ENCODE assay signal across 14 cellular contexts in genomic region chr22:30436196-30436595, GRCh38. TPM values are rescaled to one million over a fixed set of nuclear protein-coding genes. Genes with fewer than 3 reads are reported as not detected.
DNase-seq lines count a peak whose midpoint lies in the region; ATAC-seq and TF ChIP-seq lines count a peak whose summit lies in the region.
"Had no signal": no experiment of that assay in that cellular context is flagged by ENCODE, and none has a peak within 500 bp of the region (broad histone marks: within the 10 kb centered on the region; RNA-seq: fewer than 3 reads in every experiment).

No MANE protein-coding gene starts in this region.

- CTCF ChIA-PET in activated CD4-positive, alpha-beta T cell treated with anti-CD3 and anti-CD28 coated beads, Interleukin-2, amount 10 ng/mL, durations not matched to agents 7 days and 5 days (lab: Charles Lee) = interaction anchor here (0.5 to 11.3 kb wide), 6 partner anchors 9 to 210 kb away, joined by 3 to 91 read pairs (median 6); partner anchors contain the start of genes MTFP1 and SEC14L2

- peak overlapping the region; percentile 84 for H2AFZ ChIP-seq in KMS-11 (ENCODE audit: low read depth)

- H3K79me2 ChIP-seq in KMS-11 (ENCODE audit: insufficient read depth, low read depth) = no peaks in the 10 kb centered on the region

- peaks cover 13% of the 10 kb centered on the region for H3K27me3 Mint-ChIP-seq in activated CD4-positive, alpha-beta T cell treated with anti-CD3 and anti-CD28 coated beads, Interleukin-2, amount 10 ng/mL, durations not matched to agents 7 days and 5 days
- H3K27me3 Mint-ChIP-seq in activated naive CD8-positive, alpha-beta T cell treated with anti-CD3 and anti-CD28 coated beads, Interleukin-2, amount 50 U/mL, for 24 hours = peaks cover 21% of the 10 kb centered on the region

- intact Hi-C loops in psoas muscle (cut with DNase I) = no loop called here

- H3K4me1 Mint-ChIP-seq in activated CD4-positive, alpha-beta T cell treated with anti-CD3 and anti-CD28 coated beads, Interleukin-2, amount 10 ng/mL, durations not matched to agents 7 days and 5 days = peaks cover 25% of the 10 kb centered on the region
- peaks cover 37% of the 10 kb centered on the region for H3K4me1 Mint-ChIP-seq in activated naive CD8-positive, alpha-beta T cell treated with anti-CD3 and anti-CD28 coated beads, Interleukin-2, amount 50 U/mL, for 24 hours

- DNase-seq in activated CD4-positive, alpha-beta T cell treated with anti-CD3 and anti-CD28 coated beads, Interleukin-2, amount 10 ng/mL, durations not matched to agents 7 days and 5 days = no peak
- DNase-seq in activated CD4-positive, alpha-beta T cell treated with anti-CD3 and anti-CD28 coated beads, Interleukin-2, amount 50 U/mL, for 1 hour = no peak
- no peak for DNase-seq in activated naive CD8-positive, alpha-beta T cell treated with anti-CD3 and anti-CD28 coated beads, Interleukin-2, amount 50 U/mL, for 24 hours
- DNase-seq in psoas muscle (no peak), DMS53 treated with DMSO at 0.1 percent for 48 hours (lab: John Stamatoyannopoulos, UW; ENCODE audit: unreplicated experiment) (no peak), UCSD-AML1 (lab: John Stamatoyannopoulos, UW; ENCODE audit: unreplicated experiment) (no peak)
- DNase-seq in stimulated activated naive CD4-positive, alpha-beta T cell treated with Interleukin-2 at 50 U/mL for 16 hours (lab: John Stamatoyannopoulos, UW) = no peak
- DNase-seq: DMS79 treated with DMSO at 0.1 percent for 48 hours, MG63, NCI-H446, SHP77 treated with DMSO at 0.1 percent for 48 hours had no signal

- 71 to 75% (median 74%) methylated on average over 2 of the region's 2 CpGs for WGBS in psoas muscle, 3 donors

- H3K4me1 ChIP-seq in KMS-11 (ENCODE audit: low read depth, poor library complexity, severe bottlenecking) = peaks cover 12% of the 10 kb centered on the region
- H3K4me1 ChIP-seq in psoas muscle = no peaks in the 10 kb centered on the region
- H3K4me1 ChIP-seq: thyroid gland had no signal

- POLR2A ChIA-PET in activated CD4-positive, alpha-beta T cell treated with anti-CD3 and anti-CD28 coated beads, Interleukin-2, amount 10 ng/mL, durations not matched to agents 7 days and 5 days (lab: Charles Lee) = no interaction called here

- no peak overlapping the region for H3K4me3 ChIP-seq in KMS-11 (IDR thresholded peaks at IDR 0.05; ENCODE audit: insufficient read depth, low read depth, low read length)
- H3K4me3 ChIP-seq in psoas muscle = no peak overlapping the region
- H3K4me3 ChIP-seq: MG63, thyroid gland had no signal

- TF ChIP-seq CTCF in KMS-11 (conservative IDR thresholded peaks at IDR 0.05; ENCODE audit: low read depth, low read length) (no peak), psoas muscle (IDR thresholded peaks at IDR 0.05) (no peak)

- peak overlapping the region; percentile 69 for H3K4me3 Mint-ChIP-seq in activated CD4-positive, alpha-beta T cell treated with anti-CD3 and anti-CD28 coated beads, Interleukin-2, amount 10 ng/mL, durations not matched to agents 7 days and 5 days
- H3K4me3 Mint-ChIP-seq in activated naive CD8-positive, alpha-beta T cell treated with anti-CD3 and anti-CD28 coated beads, Interleukin-2, amount 50 U/mL, for 24 hours = peak overlapping the region; percentile 87

- H3K9me3 Mint-ChIP-seq in activated CD4-positive, alpha-beta T cell treated with anti-CD3 and anti-CD28 coated beads, Interleukin-2, amount 10 ng/mL, durations not matched to agents 7 days and 5 days = peaks cover 7% of the 10 kb centered on the region
- peaks cover 9% of the 10 kb centered on the region for H3K9me3 Mint-ChIP-seq in activated naive CD8-positive, alpha-beta T cell treated with anti-CD3 and anti-CD28 coated beads, Interleukin-2, amount 50 U/mL, for 24 hours

- H3K4me2 ChIP-seq in KMS-11 = peak overlapping the region; percentile 52; the same call in 1 of the 2 replicates

- peaks cover 38% of the 10 kb centered on the region for H3K27me3 ChIP-seq in KMS-11 (ENCODE audit: insufficient read depth, low read depth)
- H3K27me3 ChIP-seq in psoas muscle (ENCODE audit: insufficient read depth in 3 of 3, low read length in 2 of 3) = peaks cover 0 to 5% (median 0%) of the 10 kb centered on the region in 3 donors
- H3K27me3 ChIP-seq: MG63, thyroid gland had no signal

- H3K9ac ChIP-seq in KMS-11 = no peak overlapping the region

- no peaks in the 10 kb centered on the region for H3K36me3 ChIP-seq in KMS-11 (ENCODE audit: insufficient read depth)
- no peaks in the 10 kb centered on the region for H3K36me3 ChIP-seq in psoas muscle (ENCODE audit: insufficient read depth in 1 of 2, low read depth in 1 of 2)
- H3K36me3 ChIP-seq: MG63, thyroid gland had no signal

- peak overlapping the region; percentile 96 for H3K27ac Mint-ChIP-seq in activated CD4-positive, alpha-beta T cell treated with anti-CD3 and anti-CD28 coated beads, Interleukin-2, amount 10 ng/mL, durations not matched to agents 7 days and 5 days
- H3K27ac Mint-ChIP-seq in activated naive CD8-positive, alpha-beta T cell treated with anti-CD3 and anti-CD28 coated beads, Interleukin-2, amount 50 U/mL, for 24 hours = peak overlapping the region; percentile 96

- H3K9me3 ChIP-seq in psoas muscle = no peaks in the 10 kb centered on the region
- H3K9me3 ChIP-seq: MG63, thyroid gland had no signal

- peaks cover 15% of the 10 kb centered on the region for H3K36me3 Mint-ChIP-seq in activated CD4-positive, alpha-beta T cell treated with anti-CD3 and anti-CD28 coated beads, Interleukin-2, amount 10 ng/mL, durations not matched to agents 7 days and 5 days (ENCODE audit: low read depth)
- peaks cover 14% of the 10 kb centered on the region for H3K36me3 Mint-ChIP-seq in activated naive CD8-positive, alpha-beta T cell treated with anti-CD3 and anti-CD28 coated beads, Interleukin-2, amount 50 U/mL, for 24 hours (ENCODE audit: low read depth)

- no peak for ATAC-seq in activated naive CD8-positive, alpha-beta T cell treated with anti-CD3 and anti-CD28 coated beads, Interleukin-2, amount 50 U/mL, for 24 hours
- no peak for ATAC-seq in psoas muscle

- H4K20me1 ChIP-seq in KMS-11 (ENCODE audit: insufficient read depth) = no peaks in the 10 kb centered on the region

- no peak overlapping the region for H3K27ac ChIP-seq in KMS-11
- H3K27ac ChIP-seq in psoas muscle = peak overlapping the region; percentile 37

RNA-seq across cellular contexts. Expression of gene MTFP1, which starts 10.6 kb away (rescaled TPM):
- total RNA-seq in activated CD4-positive, alpha-beta T cell treated with anti-CD3 and anti-CD28 coated beads, Interleukin-2, amount 10 ng/mL, durations not matched to agents 7 days and 5 days = 10 to 100 TPM; 34.5 to 40.0 TPM
- 10 to 100 TPM in 3 of 4 donors, 1 to 10 TPM in 1; 4.3 to 68.7 (median 17.7) TPM for total RNA-seq in psoas muscle
- polyA plus RNA-seq in psoas muscle = 100 to 1,000 TPM in 1 of 3 donors, 10 to 100 TPM in 2; 50.8 to 156 (median 71.3) TPM

RNA-seq across cellular contexts. Expression of gene SEC14L3, which starts 35.6 kb away (rescaled TPM):
- total RNA-seq in activated CD4-positive, alpha-beta T cell treated with anti-CD3 and anti-CD28 coated beads, Interleukin-2, amount 10 ng/mL, durations not matched to agents 7 days and 5 days = not detected
- not detected for total RNA-seq in psoas muscle
- polyA plus RNA-seq in psoas muscle = under 1 TPM in 1 of 3 donors, not detected in 2; 0.04 TPM
- total RNA-seq: pulmonary artery endothelial cell had no signal

RNA-seq across cellular contexts. Expression of gene SEC14L2, which starts 39.4 kb away (rescaled TPM):
- total RNA-seq in activated CD4-positive, alpha-beta T cell treated with anti-CD3 and anti-CD28 coated beads, Interleukin-2, amount 10 ng/mL, durations not matched to agents 7 days and 5 days = 10 to 100 TPM in 1 of 2 experiments, 1 to 10 TPM in 1; 7.6 to 10.5 TPM
- 1 to 10 TPM; 1.3 to 2.9 (median 2.1) TPM for total RNA-seq in psoas muscle
- 10 to 100 TPM in 1 of 3 donors, 1 to 10 TPM in 1, under 1 TPM in 1; 0.38 to 75.0 (median 1.3) TPM for polyA plus RNA-seq in psoas muscle

RNA-seq across cellular contexts. Expression of gene RNF215, which starts 49.0 kb away (rescaled TPM):
- total RNA-seq in activated CD4-positive, alpha-beta T cell treated with anti-CD3 and anti-CD28 coated beads, Interleukin-2, amount 10 ng/mL, durations not matched to agents 7 days and 5 days = 1 to 10 TPM; 9.8 to 9.9 TPM
- total RNA-seq in psoas muscle = 1 to 10 TPM; 5.7 to 9.8 (median 8.2) TPM
- polyA plus RNA-seq in psoas muscle = 10 to 100 TPM in 1 of 3 donors, 1 to 10 TPM in 2; 6.1 to 13.8 (median 8.8) TPM
